ENCODE assay signal across 19 cellular contexts in the genomic region with DNA sequence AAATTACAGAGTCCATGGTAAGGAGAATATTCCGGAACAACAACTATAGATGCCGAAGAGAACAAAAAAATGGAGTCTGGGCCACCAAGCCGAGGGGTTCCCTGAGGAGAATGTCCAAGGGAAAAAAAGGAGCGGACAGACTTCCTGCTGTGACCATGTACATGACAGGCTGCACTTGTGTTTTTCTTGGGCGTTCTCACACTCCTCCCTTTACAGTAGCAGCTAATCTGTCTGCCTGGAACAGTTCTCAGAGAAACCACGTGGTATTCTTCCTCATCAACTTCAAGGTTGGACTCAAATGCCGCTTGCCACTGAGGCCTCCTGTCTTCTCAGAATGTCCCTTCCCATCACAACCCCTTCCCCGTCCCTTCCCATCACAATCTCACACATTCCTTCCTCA. TPM values are rescaled to one million over a fixed set of nuclear protein-coding genes. Genes with fewer than 3 reads are reported as not detected.
"Had no signal": no experiment of that assay in that cellular context is flagged by ENCODE, and none has a peak within 500 bp of the region (broad histone marks: within the 10 kb centered on the region; RNA-seq: fewer than 3 reads in every experiment).

No MANE protein-coding gene starts in this region.

- H3K4me3 ChIP-seq: esophagus squamous epithelium, lung, neural progenitor cell, SK-N-MC, skin epidermis, tibial artery had no signal

- H3K27ac ChIP-seq: esophagus squamous epithelium, neural progenitor cell, parathyroid adenoma, SK-N-MC, skin epidermis had no signal

- H3K4me2 ChIP-seq: neural progenitor cell had no signal

- H3K4me1 ChIP-seq: esophagus squamous epithelium, parathyroid adenoma had no signal

- H3K27me3 ChIP-seq: esophagus squamous epithelium, neural progenitor cell, tibial artery had no signal

- H3K9me3 ChIP-seq: esophagus squamous epithelium had no signal

- H3K4me3 Mint-ChIP-seq: neural progenitor cell had no signal

- DNase-seq: activated CD4-positive, alpha-beta T cell treated with anti-CD3 and anti-CD28 coated beads, Interleukin-2, amount 50 U/mL, for 4 hours; activated CD4-positive, CD25-positive, alpha-beta regulatory T cell treated with anti-CD3 and anti-CD28 coated beads, Interleukin-2, amount 50 U/mL, for 72 hours; activated naive CD4-positive, alpha-beta T cell treated with anti-CD3 and anti-CD28 coated beads, Interleukin-2, amount 50 U/mL, for 16 hours; amniotic stem cell; esophagus squamous epithelium; foreskin fibroblast; glutamatergic neuron; midbrain; stimulated activated CD4-positive, alpha-beta T cell treated with anti-CD3 and anti-CD28 coated beads, Interleukin-4, amount 100 ng/mL, for 24 hours; stimulated activated naive CD4-positive, alpha-beta T cell; T-helper 9 cell; tibial artery had no signal

- H3K9ac ChIP-seq: neural progenitor cell, parathyroid adenoma had no signal

- H3K79me2 ChIP-seq: parathyroid adenoma had no signal

- H2AFZ ChIP-seq: neural progenitor cell, parathyroid adenoma had no signal

RNA-seq across cellular contexts. Expression of gene MTNR1A, which starts 30.8 kb away (rescaled TPM):
- total RNA-seq: esophagus squamous epithelium, myocyte, subcutaneous adipose tissue had no signal
